31 cellular contexts compared by ENCODE assay signal in the genomic region with DNA sequence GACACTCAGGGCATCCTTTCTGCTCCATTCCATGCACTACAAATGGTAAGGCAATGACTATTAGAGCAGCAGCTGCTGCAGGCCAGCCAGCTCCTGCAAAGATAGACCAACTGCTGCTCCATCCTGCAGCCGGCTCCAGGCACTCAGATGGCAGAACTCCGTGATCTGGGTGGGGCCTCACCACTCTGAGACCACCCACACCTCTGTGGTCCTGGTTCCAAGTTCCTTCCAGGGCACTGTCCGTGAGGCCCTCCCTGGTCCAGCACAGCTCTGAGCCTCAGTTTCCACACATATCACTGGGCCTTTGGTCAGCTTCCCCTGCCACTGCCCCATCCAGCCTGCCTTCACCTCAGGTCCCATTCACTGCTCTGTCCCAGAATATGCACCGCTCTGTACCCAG.
DNase-seq lines count a peak whose midpoint lies in the region; ATAC-seq and TF ChIP-seq lines count a peak whose summit lies in the region.
"Had no signal": no experiment of that assay in that cellular context is flagged by ENCODE, and none has a peak within 500 bp of the region (broad histone marks: within the 10 kb centered on the region; RNA-seq: fewer than 3 reads in every experiment).

No MANE protein-coding gene starts in this region.

- H3K79me1 ChIP-seq in mesenchymal stem cell (replicated peaks; ENCODE audit: low read length, poor library complexity, severe bottlenecking) = peaks cover 18% of the 10 kb centered on the region

- H3K4ac ChIP-seq in mesenchymal stem cell (ENCODE audit: low read depth in 1 of 2, low read length in 2 of 2) = no peak overlapping the region

- no peak overlapping the region for H2BK5ac ChIP-seq in mesenchymal stem cell (ENCODE audit: low read depth, low read length, poor library complexity, severe bottlenecking)

- H3K4me1 ChIP-seq in mesenchymal stem cell (ENCODE audit: control insufficient read depth, insufficient read depth, low read depth, low read length) = peaks cover 47% of the 10 kb centered on the region
- H3K4me1 ChIP-seq: left ventricle myocardium inferior, right lobe of liver, tibial nerve had no signal

- no peak for TF ChIP-seq CTCF in type B pancreatic cell (conservative IDR thresholded peaks at IDR 0.05)

- no peak overlapping the region for H2BK120ac ChIP-seq in mesenchymal stem cell (ENCODE audit: low read depth, low read length)

- H3K36me3 ChIP-seq in mesenchymal stem cell (ENCODE audit: control insufficient read depth in 1 of 2, insufficient read depth in 2 of 2, low read depth in 1 of 2, low read length in 2 of 2) = peaks cover 0 to 8% of the 10 kb centered on the region in 2 experiments
- H3K36me3 ChIP-seq: BE2C, left ventricle myocardium inferior, MG63, neutrophil, right lobe of liver, tibial nerve had no signal

- no peak overlapping the region for H2BK15ac ChIP-seq in mesenchymal stem cell (ENCODE audit: low read depth, poor library complexity, severe bottlenecking)

- H3K4me3 Mint-ChIP-seq in activated naive CD4-positive, alpha-beta T cell treated with anti-CD3 and anti-CD28 coated beads, Interleukin-2, amount 50 U/mL, for 24 hours = no peak overlapping the region
- H3K4me3 Mint-ChIP-seq in type B pancreatic cell = no peak overlapping the region
- H3K4me3 Mint-ChIP-seq: activated CD4-positive, alpha-beta T cell treated with anti-CD3 and anti-CD28 coated beads, Interleukin-2, amount 10 ng/mL, durations not matched to agents 24 days and 14 days; activated T-helper 17 cell treated with anti-CD3 and anti-CD28 coated beads, Interleukin-2, amount 50 U/mL, for 72 hours; central memory CD8-positive, alpha-beta T cell; T-helper 2 cell treated with Interferon-gamma antibody and Interleukin-4, amounts not matched to agents 5 μg/mL and 100 μg/mL, for 36 hours had no signal

- H3K27ac Mint-ChIP-seq in activated naive CD4-positive, alpha-beta T cell treated with anti-CD3 and anti-CD28 coated beads, Interleukin-2, amount 50 U/mL, for 24 hours = peak overlapping the region; percentile 3
- no peak overlapping the region for H3K27ac Mint-ChIP-seq in type B pancreatic cell
- H3K27ac Mint-ChIP-seq: activated CD4-positive, alpha-beta T cell treated with anti-CD3 and anti-CD28 coated beads, Interleukin-2, amount 10 ng/mL, durations not matched to agents 24 days and 14 days; activated T-helper 17 cell treated with anti-CD3 and anti-CD28 coated beads, Interleukin-2, amount 50 U/mL, for 72 hours; progenitor cell of endocrine pancreas; T-helper 2 cell treated with Interferon-gamma antibody and Interleukin-4, amounts not matched to agents 5 μg/mL and 100 μg/mL, for 36 hours had no signal

- peaks cover 0 to 31% of the 10 kb centered on the region in 2 experiments for H3K27me3 ChIP-seq in mesenchymal stem cell (ENCODE audit: control insufficient read depth in 1 of 2, insufficient read depth in 1 of 2, low read length in 2 of 2)
- H3K27me3 ChIP-seq: BE2C, MG63, neutrophil, right lobe of liver, tibial nerve had no signal

- H3K18ac ChIP-seq in mesenchymal stem cell (ENCODE audit: low read depth in 1 of 2, low read length in 2 of 2) = no peak overlapping the region

- no peak overlapping the region for H3K9ac ChIP-seq in mesenchymal stem cell (ENCODE audit: low read length)

- WGBS in mesenchymal stem cell = 89% methylated on average over 4 of the region's 4 CpGs

- H4K8ac ChIP-seq in mesenchymal stem cell (ENCODE audit: low read length) = peak overlapping the region; percentile 45

- H3K4me2 ChIP-seq in mesenchymal stem cell (ENCODE audit: low read length, poor library complexity, severe bottlenecking) = no peak overlapping the region

- no peak for DNase-seq in activated naive CD4-positive, alpha-beta T cell (lab: John Stamatoyannopoulos, UW)
- DNase-seq in NCI-H1694 treated with DMSO at 0.1 percent for 48 hours (lab: John Stamatoyannopoulos, UW) (peak; percentile 86), mesenchymal stem cell (no peak), type B pancreatic cell (ENCODE audit: extremely low spot score, unreplicated experiment) (peak; percentile 63), DMS114 treated with DMSO at 0.1 percent for 48 hours (lab: John Stamatoyannopoulos, UW; ENCODE audit: unreplicated experiment) (no peak), NCI-H187 treated with DMSO at 0.1 percent for 48 hours (lab: John Stamatoyannopoulos, UW) (no peak)
- DNase-seq: activated CD4-positive, alpha-beta T cell treated with anti-CD3 and anti-CD28 coated beads, Interleukin-2, amount 10 ng/mL, durations not matched to agents 24 days and 14 days; BE2C; dermis blood vessel endothelial cell; DMS53; H7; left ventricle myocardium inferior; mesendoderm; MG63; NCI-H1105; NCI-H2029 treated with DMSO at 0.1 percent for 48 hours; NCI-H345; SHP77 treated with DMSO at 0.1 percent for 48 hours; stimulated activated CD4-positive, alpha-beta T cell treated with anti-CD3 and anti-CD28 coated beads, Interleukin-4, amount 100 ng/mL, for 4 hours had no signal

- no peak overlapping the region for H3K27ac ChIP-seq in mesenchymal stem cell (ENCODE audit: low read length, poor library complexity, severe bottlenecking)
- H3K27ac ChIP-seq: left ventricle myocardium inferior, neutrophil, right lobe of liver, tibial nerve had no signal

- H2BK12ac ChIP-seq in mesenchymal stem cell (ENCODE audit: low read length in 2 of 2) = no peak overlapping the region

- H3K4me3 ChIP-seq in mesenchymal stem cell (ENCODE audit: insufficient read depth in 1 of 2, low read depth in 1 of 2, low read length in 2 of 2) = no peak overlapping the region
- H3K4me3 ChIP-seq: K562, left ventricle myocardium inferior, MG63, right lobe of liver, tibial nerve had no signal

- H3K9me3 ChIP-seq in mesenchymal stem cell (ENCODE audit: control insufficient read depth, low read length) = no peaks in the 10 kb centered on the region
- H3K9me3 ChIP-seq: BE2C, left ventricle myocardium inferior, MG63, neutrophil, right lobe of liver, tibial nerve had no signal

- peak overlapping the region in 1 of 2 experiments; percentile 16 for H3K14ac ChIP-seq in mesenchymal stem cell (ENCODE audit: low read length in 2 of 2)

- no peak overlapping the region for H4K91ac ChIP-seq in mesenchymal stem cell (ENCODE audit: low read length)

- no peak overlapping the region for H2AK5ac ChIP-seq in mesenchymal stem cell (ENCODE audit: low read length, severe bottlenecking)

- H3K36me3 Mint-ChIP-seq in activated naive CD4-positive, alpha-beta T cell treated with anti-CD3 and anti-CD28 coated beads, Interleukin-2, amount 50 U/mL, for 24 hours = no peaks in the 10 kb centered on the region
- H3K36me3 Mint-ChIP-seq in type B pancreatic cell = no peaks in the 10 kb centered on the region

- no peak overlapping the region for H3K23ac ChIP-seq in mesenchymal stem cell (ENCODE audit: low read length in 2 of 2)

- H3K4me1 Mint-ChIP-seq in activated naive CD4-positive, alpha-beta T cell treated with anti-CD3 and anti-CD28 coated beads, Interleukin-2, amount 50 U/mL, for 24 hours = peaks cover 4% of the 10 kb centered on the region
- peaks cover 42% of the 10 kb centered on the region for H3K4me1 Mint-ChIP-seq in type B pancreatic cell (ENCODE audit: unreplicated experiment)
- H3K4me1 Mint-ChIP-seq: activated CD4-positive, alpha-beta T cell treated with anti-CD3 and anti-CD28 coated beads, Interleukin-2, amount 10 ng/mL, durations not matched to agents 24 days and 14 days; activated T-helper 17 cell treated with anti-CD3 and anti-CD28 coated beads, Interleukin-2, amount 50 U/mL, for 72 hours had no signal

- no peaks in the 10 kb centered on the region for H3K9me3 Mint-ChIP-seq in activated naive CD4-positive, alpha-beta T cell treated with anti-CD3 and anti-CD28 coated beads, Interleukin-2, amount 50 U/mL, for 24 hours
- H3K9me3 Mint-ChIP-seq in type B pancreatic cell = no peaks in the 10 kb centered on the region
- H3K9me3 Mint-ChIP-seq: activated CD4-positive, alpha-beta T cell treated with anti-CD3 and anti-CD28 coated beads, Interleukin-2, amount 10 ng/mL, durations not matched to agents 24 days and 14 days; activated T-helper 17 cell treated with anti-CD3 and anti-CD28 coated beads, Interleukin-2, amount 50 U/mL, for 72 hours; central memory CD8-positive, alpha-beta T cell; T-helper 2 cell treated with Interferon-gamma antibody and Interleukin-4, amounts not matched to agents 5 μg/mL and 100 μg/mL, for 36 hours had no signal

- no peak overlapping the region for H2AFZ ChIP-seq in mesenchymal stem cell (ENCODE audit: low read depth, low read length)

- ATAC-seq in GM19351 (IDR thresholded peaks at IDR 0.05; ENCODE audit: unreplicated experiment) = no peak
- ATAC-seq: activated T-helper 17 cell treated with anti-CD3 and anti-CD28 coated beads, Interleukin-2, amount 50 U/mL, for 72 hours; esophagus mucosa; K562; Panc1; right lobe of liver had no signal

- H3K27me3 Mint-ChIP-seq in activated naive CD4-positive, alpha-beta T cell treated with anti-CD3 and anti-CD28 coated beads, Interleukin-2, amount 50 U/mL, for 24 hours = peaks cover 2% of the 10 kb centered on the region
- H3K27me3 Mint-ChIP-seq in type B pancreatic cell = peaks cover 3% of the 10 kb centered on the region
- H3K27me3 Mint-ChIP-seq: central memory CD8-positive, alpha-beta T cell had no signal

Comparison
In these comparisons a context has a peak if more than half of its experiments do, and no peak if none do; other contexts are left out.
1. DNase-seq: peak in NCI-H1694 treated with DMSO at 0.1 percent for 48 hours (single experiment) and type B pancreatic cell (single experiment); none in activated naive CD4-positive, alpha-beta T cell (0 of 4), mesenchymal stem cell (single experiment), DMS114 treated with DMSO at 0.1 percent for 48 hours (single experiment) and NCI-H187 treated with DMSO at 0.1 percent for 48 hours (single experiment).